In the genomic region with DNA sequence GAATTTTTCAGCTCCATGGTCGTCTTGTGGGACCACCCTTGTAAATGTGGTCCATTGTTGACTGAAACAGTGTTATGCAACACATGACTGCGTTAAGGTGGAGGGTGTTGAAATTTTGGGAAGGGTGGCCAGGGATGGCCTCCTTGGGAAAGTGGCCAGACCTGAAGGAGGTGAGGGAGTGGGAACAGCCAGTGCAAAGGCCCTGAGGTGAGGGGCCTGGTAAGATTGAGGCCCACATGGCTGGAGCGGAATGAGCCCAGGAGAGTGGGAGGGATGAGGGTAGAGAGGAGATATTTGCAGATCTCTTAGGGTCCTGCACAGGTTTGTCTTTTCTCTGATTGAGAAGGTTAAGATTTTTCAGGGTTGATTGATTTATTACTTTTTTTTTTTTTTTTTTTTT, we compare ENCODE assay signal across 26 cellular contexts. TPM values are rescaled to one million over a fixed set of nuclear protein-coding genes. Genes with fewer than 3 reads are reported as not detected.
DNase-seq lines count a peak whose midpoint lies in the region; ATAC-seq and TF ChIP-seq lines count a peak whose summit lies in the region.
"Had no signal": no experiment of that assay in that cellular context is flagged by ENCODE, and none has a peak within 500 bp of the region (broad histone marks: within the 10 kb centered on the region; RNA-seq: fewer than 3 reads in every experiment).

No MANE protein-coding gene starts in this region.

- no peak for DNase-seq in stimulated activated naive CD8-positive, alpha-beta T cell treated with anti-CD3 and anti-CD28 coated beads, Interleukin-15, Interleukin-2, amounts not matched to agents 100 U/mL and 50 U/mL, for 24 hours
- DNase-seq in endothelial cell (ENCODE audit: low spot score) (no peak), osteoblast (ENCODE audit: insufficient read length, low spot score, missing footprints) (no peak), glomerular visceral epithelial cell (ENCODE audit: extremely low spot score) (no peak), CD1c-positive myeloid dendritic cell (ENCODE audit: extremely low spot score) (no peak)
- DNase-seq in stimulated activated naive B cell treated with anti-CD40 and anti-IgM and Interleukin-4, amounts not matched to agents 10 μg/mL and 1 μg/mL and 100 μg/mL, for 72 hours: no peak
- DNase-seq: AML-193, DMS79, GM23248, HCEC 1CT, KBM-7, NCI-H1092, NCI-H1436, NCI-H187 treated with DMSO at 0.1 percent for 48 hours, NCI-H2107, NCI-H446 treated with DMSO at 0.1 percent for 48 hours, NCI-H526 treated with DMSO at 0.1 percent for 48 hours, PC-3, RPMI8226, SHP77 had no signal

- no peak overlapping the region for H3K9ac ChIP-seq in OCI-LY1 (ENCODE audit: low read length)
- H3K9ac ChIP-seq: GM23248 had no signal

- H3K4me1 Mint-ChIP-seq in stimulated activated naive CD8-positive, alpha-beta T cell treated with anti-CD3 and anti-CD28 coated beads, Interleukin-15, Interleukin-2, amounts not matched to agents 100 ng/mL and 50 ng/mL, for 24 hours (ENCODE audit: low read depth): peaks cover 36% of the 10 kb centered on the region
- peaks cover 8% of the 10 kb centered on the region for H3K4me1 Mint-ChIP-seq in endothelial cell (ENCODE audit: unreplicated experiment)
- H3K4me1 Mint-ChIP-seq in stimulated activated naive B cell treated with anti-CD40 and anti-IgM and Interleukin-4, amounts not matched to agents 10 μg/mL and 1 μg/mL and 100 μg/mL, for 72 hours: peaks cover 55 to 92% of the 10 kb centered on the region in 2 donors

- no peaks in the 10 kb centered on the region for H3F3A ChIP-seq in OCI-LY1 (ENCODE audit: insufficient read depth, low read length)

- peaks cover 14% of the 10 kb centered on the region for H3K36me3 Mint-ChIP-seq in stimulated activated naive CD8-positive, alpha-beta T cell treated with anti-CD3 and anti-CD28 coated beads, Interleukin-15, Interleukin-2, amounts not matched to agents 100 ng/mL and 50 ng/mL, for 24 hours (ENCODE audit: low read depth)
- no peaks in the 10 kb centered on the region for H3K36me3 Mint-ChIP-seq in endothelial cell (ENCODE audit: low read depth, unreplicated experiment)
- peaks cover 45 to 49% of the 10 kb centered on the region in 2 donors for H3K36me3 Mint-ChIP-seq in stimulated activated naive B cell treated with anti-CD40 and anti-IgM and Interleukin-4, amounts not matched to agents 10 μg/mL and 1 μg/mL and 100 μg/mL, for 72 hours

- H3K27ac ChIP-seq in OCI-LY1 (ENCODE audit: low read depth, low read length, poor library complexity, severe bottlenecking): peak overlapping the region; percentile 100
- no peak overlapping the region for H3K27ac ChIP-seq in osteoblast (ENCODE audit: low read depth, low read length)
- H3K27ac ChIP-seq: GM23248, SK-N-MC had no signal

- H3K9me3 Mint-ChIP-seq in stimulated activated naive CD8-positive, alpha-beta T cell treated with anti-CD3 and anti-CD28 coated beads, Interleukin-15, Interleukin-2, amounts not matched to agents 100 ng/mL and 50 ng/mL, for 24 hours: no peaks in the 10 kb centered on the region
- H3K9me3 Mint-ChIP-seq in endothelial cell (ENCODE audit: unreplicated experiment): no peaks in the 10 kb centered on the region
- peaks cover 0 to 4% of the 10 kb centered on the region in 2 donors for H3K9me3 Mint-ChIP-seq in stimulated activated naive B cell treated with anti-CD40 and anti-IgM and Interleukin-4, amounts not matched to agents 10 μg/mL and 1 μg/mL and 100 μg/mL, for 72 hours

- no peak for ATAC-seq in stimulated activated naive CD8-positive, alpha-beta T cell treated with anti-CD3 and anti-CD28 coated beads, Interleukin-15, Interleukin-2, amounts not matched to agents 100 U/mL and 50 U/mL, for 24 hours
- ATAC-seq in stimulated activated naive B cell treated with anti-CD40 and anti-IgM and Interleukin-4, amounts not matched to agents 10 μg/mL and 1 μg/mL and 100 μg/mL, for 72 hours (replicated peaks): no peak
- ATAC-seq: GM12878, PC-3 had no signal

- H3K27me3 ChIP-seq in OCI-LY1 (ENCODE audit: insufficient read depth, low read length) (no peaks in the 10 kb centered on the region), osteoblast (ENCODE audit: insufficient read depth, low read length) (no peaks in the 10 kb centered on the region)

- H3K27me3 Mint-ChIP-seq in stimulated activated naive CD8-positive, alpha-beta T cell treated with anti-CD3 and anti-CD28 coated beads, Interleukin-15, Interleukin-2, amounts not matched to agents 100 ng/mL and 50 ng/mL, for 24 hours: no peaks in the 10 kb centered on the region
- H3K27me3 Mint-ChIP-seq in endothelial cell (ENCODE audit: unreplicated experiment): peaks cover 5% of the 10 kb centered on the region
- H3K27me3 Mint-ChIP-seq in stimulated activated naive B cell treated with anti-CD40 and anti-IgM and Interleukin-4, amounts not matched to agents 10 μg/mL and 1 μg/mL and 100 μg/mL, for 72 hours: no peaks in the 10 kb centered on the region

- H3K79me2 ChIP-seq in OCI-LY1 (ENCODE audit: insufficient read depth, low read length): 0 out of 2 replicates have a peak, but pooled peaks cover 4% of the 10 kb centered on the region
- H3K79me2 ChIP-seq in osteoblast (ENCODE audit: insufficient read depth, low read length): peaks cover 94% of the 10 kb centered on the region

- no peak overlapping the region for H2AFZ ChIP-seq in OCI-LY1 (ENCODE audit: low read length)
- no peak overlapping the region for H2AFZ ChIP-seq in osteoblast (ENCODE audit: low read length)
- H2AFZ ChIP-seq: GM23248 had no signal

- TF ChIP-seq CTCF in OCI-LY1 (IDR thresholded peaks at IDR 0.05; ENCODE audit: low read length): no peak
- TF ChIP-seq CTCF in endothelial cell (IDR thresholded peaks at IDR 0.05; ENCODE audit: unreplicated experiment): no peak
- TF ChIP-seq CTCF in osteoblast (IDR thresholded peaks at IDR 0.05; ENCODE audit: extremely low read depth, low read depth, low read length): no peak

- peaks cover 10% of the 10 kb centered on the region for H3K36me3 ChIP-seq in OCI-LY1 (ENCODE audit: insufficient read depth, low read length)
- H3K36me3 ChIP-seq in osteoblast (ENCODE audit: insufficient read depth, low read length): no peaks in the 10 kb centered on the region

- H3K4me3 Mint-ChIP-seq in stimulated activated naive CD8-positive, alpha-beta T cell treated with anti-CD3 and anti-CD28 coated beads, Interleukin-15, Interleukin-2, amounts not matched to agents 100 ng/mL and 50 ng/mL, for 24 hours: no peak overlapping the region
- peak overlapping the region; percentile 43 for H3K4me3 Mint-ChIP-seq in endothelial cell (ENCODE audit: unreplicated experiment)
- peak overlapping the region in 1 of 2 donors; percentile 47 for H3K4me3 Mint-ChIP-seq in stimulated activated naive B cell treated with anti-CD40 and anti-IgM and Interleukin-4, amounts not matched to agents 10 μg/mL and 1 μg/mL and 100 μg/mL, for 72 hours
- H3K4me3 Mint-ChIP-seq: CD14-positive monocyte had no signal

- H3K4me3 ChIP-seq in OCI-LY1 (ENCODE audit: low read depth, low read length, poor library complexity, severe bottlenecking): no peak overlapping the region
- H3K4me3 ChIP-seq in osteoblast (ENCODE audit: insufficient read depth, low read length): no peak overlapping the region
- H3K4me3 ChIP-seq: GM23248, SK-N-MC had no signal

- no peak overlapping the region for H3K4me2 ChIP-seq in OCI-LY1 (ENCODE audit: low read length)
- no peak overlapping the region for H3K4me2 ChIP-seq in osteoblast (ENCODE audit: insufficient read depth, low read length)

- H4K20me1 ChIP-seq in OCI-LY1 (ENCODE audit: insufficient read depth, low read length) (no peaks in the 10 kb centered on the region), osteoblast (ENCODE audit: insufficient read depth, low read length) (peaks cover 33% of the 10 kb centered on the region)

- H3K4me1 ChIP-seq in OCI-LY1 (ENCODE audit: insufficient read depth, low read length, severe bottlenecking) (peaks cover 96% of the 10 kb centered on the region), osteoblast (ENCODE audit: insufficient read depth, low read length) (no peaks in the 10 kb centered on the region)

- H3K9me3 ChIP-seq in OCI-LY1 (ENCODE audit: low read length): no peaks in the 10 kb centered on the region
- no peaks in the 10 kb centered on the region for H3K9me3 ChIP-seq in osteoblast (ENCODE audit: low read depth, low read length)

- peak overlapping the region; percentile 21 for H3K27ac Mint-ChIP-seq in stimulated activated naive CD8-positive, alpha-beta T cell treated with anti-CD3 and anti-CD28 coated beads, Interleukin-15, Interleukin-2, amounts not matched to agents 100 ng/mL and 50 ng/mL, for 24 hours
- no peak overlapping the region for H3K27ac Mint-ChIP-seq in endothelial cell (ENCODE audit: unreplicated experiment)
- peak overlapping the region; percentile 91 for H3K27ac Mint-ChIP-seq in stimulated activated naive B cell treated with anti-CD40 and anti-IgM and Interleukin-4, amounts not matched to agents 10 μg/mL and 1 μg/mL and 100 μg/mL, for 72 hours

- H3K9me2 ChIP-seq in OCI-LY1 (ENCODE audit: low read depth, low read length): no peaks in the 10 kb centered on the region

RNA-seq across cellular contexts. Expression of gene SIPA1L3, which starts 18.2 kb away (rescaled TPM):
- total RNA-seq in endothelial cell (ENCODE audit: unreplicated experiment) (29.6 TPM), osteoblast (16.2 and 17.4 TPM in 2 replicates)

RNA-seq across cellular contexts. Expression of gene WDR87, which starts 18.8 kb away (rescaled TPM):
- total RNA-seq in endothelial cell (ENCODE audit: unreplicated experiment) (not detected), osteoblast (not detected in 2 replicates)
- total RNA-seq: A172, GM12878, GM23248, PC-3 had no signal
